In genomic region chr18:9534844-9535243, GRCh38 we compare ENCODE assay signal across 30 cellular contexts. TPM values are rescaled to one million over a fixed set of nuclear protein-coding genes. Genes with fewer than 3 reads are reported as not detected.
DNase-seq lines count a peak whose midpoint lies in the region; ATAC-seq, FAIRE-seq and TF ChIP-seq lines count a peak whose summit lies in the region.
"Had no signal": no experiment of that assay in that cellular context is flagged by ENCODE, and none has a peak within 500 bp of the region (broad histone marks: within the 10 kb centered on the region; RNA-seq: fewer than 3 reads in every experiment).

No MANE protein-coding gene starts in this region.

- H4K5ac ChIP-seq in IMR-90 (ENCODE audit: low read depth, low read length) = no peak overlapping the region

- H3K4me3 Mint-ChIP-seq in chondrocyte (ENCODE audit: unreplicated experiment) = no peak overlapping the region
- no peak overlapping the region for H3K4me3 Mint-ChIP-seq in activated CD4-positive, alpha-beta T cell treated with anti-CD3 and anti-CD28 coated beads for 36 hours
- H3K4me3 Mint-ChIP-seq: activated CD4-positive, alpha-beta T cell treated with anti-CD3 and anti-CD28 coated beads, Interleukin-2, amount 10 ng/mL, durations not matched to agents 24 days and 14 days; activated naive CD8-positive, alpha-beta T cell treated with anti-CD3 and anti-CD28 coated beads for 36 hours; activated T-cell treated with anti-CD3 and anti-CD28 coated beads, Interleukin-2, amount 50 U/mL, for 24 hours; CD8-positive, alpha-beta T cell; central memory CD8-positive, alpha-beta T cell had no signal

- no peak overlapping the region for H4K8ac ChIP-seq in IMR-90 (ENCODE audit: low read depth in 2 of 2, low read length in 2 of 2)

- no peaks in the 10 kb centered on the region for H3K79me2 ChIP-seq in HepG2 (ENCODE audit: insufficient read depth, low read length)

- H3K27me3 ChIP-seq in IMR-90 (ENCODE audit: control insufficient read depth, insufficient read depth, low read length) = no peaks in the 10 kb centered on the region
- no peaks in the 10 kb centered on the region for H3K27me3 ChIP-seq in HepG2 (ENCODE audit: control insufficient read depth in 1 of 2, insufficient read depth in 2 of 2, low read length in 2 of 2)
- H3K27me3 ChIP-seq: BE2C, Peyer's patch, thyroid gland had no signal

- H3K9ac ChIP-seq in IMR-90 (ENCODE audit: low read depth, low read length) (no peak overlapping the region), HepG2 (ENCODE audit: insufficient read depth, low read depth, low read length) (no peak overlapping the region)

- CTCF ChIA-PET in IMR-90 (lab: Yijun Ruan, JAX) = interaction anchor here (1.0 kb wide), 1 partner anchor 18 kb away, joined by 3 read pairs; no protein-coding TSS in a partner anchor
- CTCF ChIA-PET in HepG2 (lab: Yijun Ruan, JAX; ENCODE audit: low intra/inter-chr PET ratio, low total read pairs) = no interaction called here
- CTCF ChIA-PET in activated CD4-positive, alpha-beta T cell treated with anti-CD3 and anti-CD28 coated beads for 36 hours (lab: Charles Lee) = no interaction called here

- dilution Hi-C loops in IMR-90 (cut with HindIII; ENCODE audit: low sequenced_read_pairs, unreplicated experiment) = no loop called here

- no peaks in the 10 kb centered on the region for H3K9me3 Mint-ChIP-seq in chondrocyte (ENCODE audit: low read depth)
- H3K9me3 Mint-ChIP-seq in activated CD4-positive, alpha-beta T cell treated with anti-CD3 and anti-CD28 coated beads for 36 hours (ENCODE audit: low read depth) = no peaks in the 10 kb centered on the region
- H3K9me3 Mint-ChIP-seq: activated CD4-positive, alpha-beta T cell treated with anti-CD3 and anti-CD28 coated beads, Interleukin-2, amount 10 ng/mL, durations not matched to agents 24 days and 14 days; activated naive CD8-positive, alpha-beta T cell treated with anti-CD3 and anti-CD28 coated beads for 36 hours; activated T-cell treated with anti-CD3 and anti-CD28 coated beads, Interleukin-2, amount 50 U/mL, for 24 hours; CD8-positive, alpha-beta T cell; central memory CD8-positive, alpha-beta T cell had no signal

- no peak overlapping the region for H3K23ac ChIP-seq in IMR-90 (ENCODE audit: low read depth, low read length)

- peak overlapping the region; percentile 44; the same call in 1 of the 2 replicates for H3K27ac ChIP-seq in IMR-90 (ENCODE audit: insufficient read depth, low read length)
- peak overlapping the region; percentile 53 for H3K27ac ChIP-seq in HepG2 (ENCODE audit: extremely low read length, insufficient read depth, low read length)
- peak overlapping the region; percentile 28 for H3K27ac ChIP-seq in temporal lobe (ENCODE audit: low read depth, low read length)
- H3K27ac ChIP-seq: left ventricle myocardium inferior, thyroid gland had no signal

- no peak overlapping the region for H2BK20ac ChIP-seq in IMR-90 (ENCODE audit: low read depth, low read length)

- no peak overlapping the region for H2AK9ac ChIP-seq in IMR-90 (replicated peaks; ENCODE audit: low read depth, low read length, poor library complexity)

- no peak for FAIRE-seq in HepG2 (lab: Jason Lieb, UNC)
- FAIRE-seq: endothelial cell of umbilical vein, GM12878, HTR-8/SVneo had no signal

- peaks cover 28% of the 10 kb centered on the region for H3K36me3 Mint-ChIP-seq in chondrocyte (ENCODE audit: low read depth)
- peaks cover 32% of the 10 kb centered on the region for H3K36me3 Mint-ChIP-seq in activated CD4-positive, alpha-beta T cell treated with anti-CD3 and anti-CD28 coated beads for 36 hours (ENCODE audit: low read depth)

- DNase-seq in IMR-90 = no peak
- peak; percentile 90 for DNase-seq in chondrocyte (ENCODE audit: low spot score)
- DNase-seq in HepG2 (ENCODE audit: low spot score) = no peak
- DNase-seq in effector CD8-positive, alpha-beta T cell (lab: John Stamatoyannopoulos, UW) = no peak
- no peak for DNase-seq in inferior parietal cortex (ENCODE audit: extremely low spot score)
- DNase-seq in activated CD4-positive, alpha-beta T cell treated with anti-CD3 and anti-CD28 coated beads for 36 hours = no peak
- DNase-seq in activated CD4-positive, alpha-beta T cell treated with anti-CD3 and anti-CD28 coated beads, Interleukin-2, amount 50 U/mL, for 4 hours = no peak
- DNase-seq: ACHN; activated CD4-positive, alpha-beta T cell treated with anti-CD3 and anti-CD28 coated beads, Interleukin-2, amount 10 ng/mL, durations not matched to agents 24 days and 14 days; activated effector memory CD4-positive, alpha-beta T cell treated with anti-CD3 and anti-CD28 coated beads, Interleukin-2, amount 50 U/mL, for 16 hours; activated naive CD8-positive, alpha-beta T cell treated with anti-CD3 and anti-CD28 coated beads for 36 hours; activated T-cell treated with anti-CD3 and anti-CD28 coated beads, Interleukin-2, amount 50 U/mL, for 24 hours; BE2C; CD8-positive, alpha-beta T cell; DMS 273 treated with DMSO at 0.1 percent for 48 hours; KG1; left ventricle myocardium inferior; NCI-H1105 treated with DMSO at 0.1 percent for 48 hours; NCI-H2081; NCI-H69; Peyer's patch; SIG-M5; stimulated activated CD4-positive, alpha-beta T cell treated with anti-CD3 and anti-CD28 coated beads, Interleukin-1b, Interleukin-23, amount 100 ng/mL, for 48 hours; stimulated activated naive CD8-positive, alpha-beta T cell treated with anti-CD3 and anti-CD28 coated beads, Interleukin-15, Interleukin-2, amounts not matched to agents 100 U/mL and 50 U/mL, for 24 hours; thyroid gland had no signal

- H3K36me3 ChIP-seq in IMR-90 (ENCODE audit: control insufficient read depth, insufficient read depth, low read length) (peaks cover 42% of the 10 kb centered on the region), HepG2 (replicated peaks in 1 of 2; ENCODE audit: control insufficient read depth in 1 of 2, insufficient read depth in 2 of 2, low read length in 2 of 2) (peaks cover 5 to 42% of the 10 kb centered on the region in 2 experiments; a peak in 4 of 5 replicates)
- H3K36me3 ChIP-seq: BE2C had no signal

- TF ChIP-seq CTCF in IMR-90 (conservative IDR thresholded peaks at IDR 0.05; ENCODE audit: low read depth, low read length) (no peak), chondrocyte (IDR thresholded peaks at IDR 0.05) (no peak), HepG2 (CRISPR knock-in tag; IDR thresholded peaks at IDR 0.05) (no peak)

- in situ Hi-C loops in IMR-90 (cut with MboI; ENCODE audit: low sequenced_read_pairs) = no loop called here
- in situ Hi-C loops in HepG2 (cut with HindIII; ENCODE audit: extremely low pct_ligation_motif_present, low pct_unique_long_range_greater_than_20kb) = no loop called here

- H3K4me1 ChIP-seq in IMR-90 (ENCODE audit: control insufficient read depth, insufficient read depth, low read length) = peaks cover 31% of the 10 kb centered on the region
- peaks cover 45% of the 10 kb centered on the region for H3K4me1 ChIP-seq in HepG2 (ENCODE audit: insufficient read depth, low read length)
- H3K4me1 ChIP-seq: BE2C, left ventricle myocardium inferior, Peyer's patch had no signal

- H2AFZ ChIP-seq in IMR-90 (replicated peaks; ENCODE audit: low read length, poor library complexity) = no peak overlapping the region
- no peak overlapping the region for H2AFZ ChIP-seq in HepG2 (ENCODE audit: low read length)

- peak overlapping the region; percentile 49 for H3K4ac ChIP-seq in IMR-90 (ENCODE audit: low read depth, low read length)

- TF ChIP-seq RAD21 in IMR-90 (IDR thresholded peaks at IDR 0.05; ENCODE audit: low read length) (no peak), HepG2 (CRISPR knock-in tag; IDR thresholded peaks at IDR 0.05) (no peak)

- H4K20me1 ChIP-seq in IMR-90 (ENCODE audit: insufficient read depth, low read length) (no peaks in the 10 kb centered on the region), HepG2 (ENCODE audit: insufficient read depth, low read length) (no peaks in the 10 kb centered on the region)

- H3K79me1 ChIP-seq in IMR-90 (ENCODE audit: low read depth in 1 of 2, low read length in 2 of 2) = peaks cover 12 to 27% of the 10 kb centered on the region in 2 experiments

- H3K4me1 Mint-ChIP-seq in chondrocyte (ENCODE audit: low read depth) = peaks cover 32% of the 10 kb centered on the region
- no peaks in the 10 kb centered on the region for H3K4me1 Mint-ChIP-seq in activated CD4-positive, alpha-beta T cell treated with anti-CD3 and anti-CD28 coated beads for 36 hours
- H3K4me1 Mint-ChIP-seq: activated naive CD8-positive, alpha-beta T cell treated with anti-CD3 and anti-CD28 coated beads for 36 hours; central memory CD8-positive, alpha-beta T cell had no signal

- POLR2A ChIA-PET in IMR-90 (lab: Charles Lee; ENCODE audit: unreplicated experiment) = no interaction called here
- POLR2A ChIA-PET in HepG2 (lab: Yijun Ruan, JAX) = no interaction called here
- POLR2A ChIA-PET in activated CD4-positive, alpha-beta T cell treated with anti-CD3 and anti-CD28 coated beads for 36 hours (lab: Charles Lee) = no interaction called here

- H3K56ac ChIP-seq in IMR-90 (ENCODE audit: extremely low read depth, insufficient read depth, low read length) = no peak overlapping the region

- no peak overlapping the region; the same call in 2 of the 3 replicates for H2BK15ac ChIP-seq in IMR-90 (ENCODE audit: low read depth, low read length)

- H4K91ac ChIP-seq in IMR-90 (ENCODE audit: insufficient read depth, low read depth, low read length) = peak overlapping the region; percentile 15; the same call in 1 of the 2 replicates

- H3K27me3 Mint-ChIP-seq in chondrocyte (ENCODE audit: low read depth) = no peaks in the 10 kb centered on the region
- H3K27me3 Mint-ChIP-seq in activated CD4-positive, alpha-beta T cell treated with anti-CD3 and anti-CD28 coated beads for 36 hours = no peaks in the 10 kb centered on the region
- H3K27me3 Mint-ChIP-seq: activated CD4-positive, alpha-beta T cell treated with anti-CD3 and anti-CD28 coated beads, Interleukin-2, amount 10 ng/mL, durations not matched to agents 24 days and 14 days; activated naive CD8-positive, alpha-beta T cell treated with anti-CD3 and anti-CD28 coated beads for 36 hours; activated T-cell treated with anti-CD3 and anti-CD28 coated beads, Interleukin-2, amount 50 U/mL, for 24 hours; central memory CD8-positive, alpha-beta T cell had no signal

- H3K9me3 ChIP-seq in IMR-90 (ENCODE audit: control insufficient read depth, insufficient read depth, low read length) (no peaks in the 10 kb centered on the region), HepG2 (ENCODE audit: low read length) (no peaks in the 10 kb centered on the region)
- H3K9me3 ChIP-seq: BE2C, left ventricle myocardium inferior, Peyer's patch, thyroid gland had no signal

- 100% methylated on average over 1 of the region's 11 CpGs; no CpG with 5 or more reads in 1 of the 2 experiments for WGBS in IMR-90 (ENCODE audit: extremely low coverage in 2 of 2, insufficient read length in 1 of 2), 2 experiments
- 92% methylated on average over 11 of the region's 11 CpGs for WGBS in HepG2 (ENCODE audit: low lambda C conversion rate)

- H3K4me3 ChIP-seq in IMR-90 (ENCODE audit: insufficient read depth, low read depth, low read length) = no peak overlapping the region
- H3K4me3 ChIP-seq in HepG2 (replicated peaks in 1 of 3; ENCODE audit: insufficient read depth in 1 of 3, low read depth in 2 of 3, low read length in 3 of 3) = no peak overlapping the region
- H3K4me3 ChIP-seq: GM12878, left ventricle myocardium inferior, Peyer's patch, thyroid gland had no signal

- H2BK5ac ChIP-seq in IMR-90 (ENCODE audit: low read depth, low read length, poor library complexity, severe bottlenecking) = peak overlapping the region; percentile 57

- H3K4me2 ChIP-seq in IMR-90 (ENCODE audit: low read depth, low read length) (no peak overlapping the region), HepG2 (ENCODE audit: low read depth, low read length) (no peak overlapping the region)

- BruUV-seq in IMR-90 (replicated peaks; lab: Mats Ljungman, UMichigan) = no TSS peak
- BruUV-seq in HepG2 (replicated peaks; lab: Mats Ljungman, UMichigan) = no TSS peak

- intact Hi-C loops in IMR-90 (cut with micrococcal nuclease) (no loop called here), HepG2 (cut with micrococcal nuclease; ENCODE audit: unreplicated experiment) (no loop called here)
- intact Hi-C loops in activated CD4-positive, alpha-beta T cell treated with anti-CD3 and anti-CD28 coated beads for 36 hours (cut with DNase I, micrococcal nuclease) = no loop called here

- no peak overlapping the region for H3K14ac ChIP-seq in IMR-90 (replicated peaks; ENCODE audit: low read depth, low read length)

- ATAC-seq in IMR-90 (ENCODE audit: low read depth) (no peak), HepG2 (no peak)
- ATAC-seq in activated CD4-positive, alpha-beta T cell treated with anti-CD3 and anti-CD28 coated beads for 36 hours = no peak
- ATAC-seq: CD8-positive, alpha-beta T cell; GM12878; stimulated activated naive CD8-positive, alpha-beta T cell treated with anti-CD3 and anti-CD28 coated beads, Interleukin-15, Interleukin-2, amounts not matched to agents 100 U/mL and 50 U/mL, for 24 hours had no signal

- H2BK120ac ChIP-seq in IMR-90 (ENCODE audit: low read depth, low read length) = peak overlapping the region; percentile 63

- H2AK5ac ChIP-seq in IMR-90 (ENCODE audit: low read depth, low read length) = peak overlapping the region; percentile 51

- peaks cover 19% of the 10 kb centered on the region for H3K9me1 ChIP-seq in IMR-90 (ENCODE audit: insufficient read depth, low read length)

- peak overlapping the region; percentile 82 for H3K27ac Mint-ChIP-seq in chondrocyte (ENCODE audit: unreplicated experiment)
- H3K27ac Mint-ChIP-seq in activated CD4-positive, alpha-beta T cell treated with anti-CD3 and anti-CD28 coated beads for 36 hours = no peak overlapping the region
- H3K27ac Mint-ChIP-seq: activated CD4-positive, alpha-beta T cell treated with anti-CD3 and anti-CD28 coated beads, Interleukin-2, amount 10 ng/mL, durations not matched to agents 24 days and 14 days; activated naive CD8-positive, alpha-beta T cell treated with anti-CD3 and anti-CD28 coated beads for 36 hours; CD8-positive, alpha-beta T cell had no signal

- TF ChIP-seq EP300 in HepG2 (IDR thresholded peaks at IDR 0.05; ENCODE audit: low read depth in 2 of 2, low read length in 2 of 2) (no peak), HepG2 (CRISPR knock-in tag; IDR thresholded peaks at IDR 0.05; ENCODE audit: borderline replicate concordance) (no peak)

- no peak for TF ChIP-seq POLR2A in IMR-90 (IDR thresholded peaks at IDR 0.05; ENCODE audit: low read depth, low read length)
- no peak for TF ChIP-seq POLR2A in HepG2 (IDR thresholded peaks at IDR 0.05; ENCODE audit: insufficient read depth in 1 of 2, low read depth in 2 of 2, low read length in 2 of 2)

- no peak overlapping the region for H3K18ac ChIP-seq in IMR-90 (ENCODE audit: low read depth, low read length)

RNA-seq across cellular contexts. Expression of gene RALBP1, which starts 59.5 kb away (rescaled TPM):
- total RNA-seq in IMR-90 (2012; rRNA removed) (38.2 and 58.9 TPM in 2 replicates), chondrocyte (46.4 to 53.9 TPM (median 50.8 TPM) in 3 replicates), HepG2 (2016; rRNA removed; fragmentation: Illumina TruSeq; extraction: Trizol) (33.1 and 39.9 TPM in 2 replicates), temporal lobe (26.1 TPM)
- polyA plus RNA-seq in IMR-90 (2012; rRNA removed) (30.6 and 31.6 TPM in 2 replicates), HepG2 (2011; rRNA removed) (23.6 and 24.5 TPM in 2 replicates)
- polyA plus RNA-seq in IMR-90 (2012; cell fraction: cytosol; rRNA removed) = 19.5 and 39.0 TPM in 2 replicates
- polyA plus RNA-seq in IMR-90 (2012; cell fraction: nucleus; rRNA removed; ENCODE audit: low replicate concordance) = 18.1 and 18.9 TPM in 2 replicates
- 9.4 and 10.0 TPM in 2 replicates for total RNA-seq in HepG2 (2016; cell fraction: cytosol; rRNA removed; fragmentation: Illumina TruSeq; extraction: Trizol; ENCODE audit: low read depth)
- 30.2 and 34.3 TPM in 2 replicates for total RNA-seq in HepG2 (2016; cell fraction: insoluble cytoplasmic fraction; rRNA removed; fragmentation: Illumina TruSeq; extraction: Trizol)
- 30.2 and 31.0 TPM in 2 replicates for total RNA-seq in HepG2 (2016; cell fraction: membrane; rRNA removed; fragmentation: Illumina TruSeq; extraction: Trizol)
- 13.8 and 14.2 TPM in 2 replicates for total RNA-seq in HepG2 (2016; cell fraction: nucleus; rRNA removed; fragmentation: Illumina TruSeq; extraction: Trizol)
- polyA plus RNA-seq in HepG2 (2011; cell fraction: cytosol; rRNA removed) = 29.3 and 33.5 TPM in 2 replicates
- polyA plus RNA-seq in HepG2 (2011; cell fraction: nucleus; rRNA removed) = 13.3 and 15.1 TPM in 2 replicates
- 26.8 and 27.1 TPM in 2 replicates for polyA plus RNA-seq in HepG2 (2012)
- 7.0 and 8.2 TPM in 2 replicates for polyA plus RNA-seq in HepG2 (2016; cell fraction: cytosol; fragmentation: Illumina TruSeq; extraction: Trizol; ENCODE audit: low read depth)
- 32.1 and 36.3 TPM in 2 replicates for polyA plus RNA-seq in HepG2 (2016; cell fraction: insoluble cytoplasmic fraction; fragmentation: Illumina TruSeq; extraction: Trizol; ENCODE audit: low read depth)
- polyA plus RNA-seq in HepG2 (2016; cell fraction: membrane; fragmentation: Illumina TruSeq; extraction: Trizol; ENCODE audit: low read depth) = 22.0 and 22.5 TPM in 2 replicates
- polyA plus RNA-seq in HepG2 (2016; cell fraction: nucleus; fragmentation: Illumina TruSeq; extraction: Trizol; ENCODE audit: insufficient read depth, low read depth) = 18.9 and 19.8 TPM in 2 replicates
- polyA minus RNA-seq in HepG2 (2011; rRNA and poly(A)+ RNA removed; ENCODE audit: low replicate concordance) = 27.4 and 36.7 TPM in 2 replicates
- 18.6 and 19.0 TPM in 2 replicates for polyA minus RNA-seq in HepG2 (2011; cell fraction: cytosol; rRNA and poly(A)+ RNA removed)
- 17.0 and 17.4 TPM in 2 replicates for polyA minus RNA-seq in HepG2 (2011; cell fraction: nucleus; rRNA and poly(A)+ RNA removed)
- total RNA-seq in activated CD4-positive, alpha-beta T cell treated with anti-CD3 and anti-CD28 coated beads for 36 hours = 10 to 100 TPM; 49.4 to 51.1 TPM
